ENCODE assay signal across 18 cellular contexts in genomic region chr14:39029789-39030188, GRCh38.
"Had no signal": no experiment of that assay in that cellular context is flagged by ENCODE, and none has a peak within 500 bp of the region (broad histone marks: within the 10 kb centered on the region; RNA-seq: fewer than 3 reads in every experiment).

No MANE protein-coding gene starts in this region.

- H3K9me3 ChIP-seq: esophagus squamous epithelium, gastrocnemius medialis, heart left ventricle, tibial artery had no signal

- H3K9me3 Mint-ChIP-seq: activated B cell treated with CpG ODN at 0.5 μM for 24 hours; activated CD4-positive, alpha-beta memory T cell treated with anti-CD3 and anti-CD28 coated beads for 36 hours; activated naive CD4-positive, alpha-beta T cell treated with anti-CD3 and anti-CD28 coated beads, Interleukin-2, amount 50 U/mL, for 72 hours; effector memory CD8-positive, alpha-beta T cell; natural killer cell; stimulated activated naive CD8-positive, alpha-beta T cell treated with anti-CD3 and anti-CD28 coated beads, Interleukin-15, amount 100 ng/mL, for 72 hours had no signal

- H3K36me3 Mint-ChIP-seq: natural killer cell had no signal

- H3K79me2 ChIP-seq: parathyroid adenoma had no signal

- DNase-seq: activated B cell treated with CpG ODN at 0.5 μM for 24 hours; activated CD4-positive, alpha-beta memory T cell treated with anti-CD3 and anti-CD28 coated beads for 36 hours; activated CD4-positive, alpha-beta T cell treated with anti-CD3 and anti-CD28 coated beads for 36 hours; activated gamma-delta T cell; central memory CD4-positive, alpha-beta T cell; effector memory CD8-positive, alpha-beta T cell; esophagus squamous epithelium; gastrocnemius medialis; heart left ventricle; left ventricle myocardium superior; midbrain; natural killer cell; stimulated activated CD4-positive, alpha-beta T cell treated with anti-CD3 and anti-CD28 coated beads, Interleukin-12 subunit alpha, Interleukin-12 subunit beta, amount 100 ng/mL, for 4 hours; stimulated activated CD4-positive, alpha-beta T cell treated with anti-CD3 and anti-CD28 coated beads, Interleukin-4, amount 100 ng/mL, for 4 hours; stimulated activated naive CD8-positive, alpha-beta T cell treated with anti-CD3 and anti-CD28 coated beads, Interleukin-15, amount 100 ng/mL, for 72 hours; tibial artery had no signal

- ATAC-seq: activated CD4-positive, alpha-beta T cell treated with anti-CD3 and anti-CD28 coated beads for 36 hours; activated naive CD4-positive, alpha-beta T cell treated with anti-CD3 and anti-CD28 coated beads, Interleukin-2, amount 50 U/mL, for 72 hours; effector memory CD8-positive, alpha-beta T cell; gastrocnemius medialis; left ventricle myocardium superior; natural killer cell; stimulated activated naive CD8-positive, alpha-beta T cell treated with anti-CD3 and anti-CD28 coated beads, Interleukin-15, amount 100 ng/mL, for 72 hours had no signal

- H3K27ac ChIP-seq: esophagus squamous epithelium, gastrocnemius medialis, heart left ventricle, parathyroid adenoma, tibial artery had no signal

- H3K4me1 Mint-ChIP-seq: activated B cell treated with CpG ODN at 0.5 μM for 24 hours; activated CD4-positive, alpha-beta T cell treated with anti-CD3 and anti-CD28 coated beads for 36 hours; stimulated activated naive CD8-positive, alpha-beta T cell treated with anti-CD3 and anti-CD28 coated beads, Interleukin-15, amount 100 ng/mL, for 72 hours had no signal

- H3K27me3 Mint-ChIP-seq: activated B cell treated with CpG ODN at 0.5 μM for 24 hours; activated CD4-positive, alpha-beta memory T cell treated with anti-CD3 and anti-CD28 coated beads for 36 hours; activated CD4-positive, alpha-beta T cell treated with anti-CD3 and anti-CD28 coated beads for 36 hours; effector memory CD8-positive, alpha-beta T cell; stimulated activated naive CD8-positive, alpha-beta T cell treated with anti-CD3 and anti-CD28 coated beads, Interleukin-15, amount 100 ng/mL, for 72 hours had no signal

- H3K4me3 ChIP-seq: esophagus squamous epithelium, gastrocnemius medialis, heart left ventricle, tibial artery had no signal

- H3K4me1 ChIP-seq: esophagus squamous epithelium, gastrocnemius medialis, heart left ventricle, parathyroid adenoma, tibial artery had no signal

- H2AFZ ChIP-seq: parathyroid adenoma had no signal

- H3K4me3 Mint-ChIP-seq: activated B cell treated with CpG ODN at 0.5 μM for 24 hours; activated CD4-positive, alpha-beta memory T cell treated with anti-CD3 and anti-CD28 coated beads for 36 hours; activated CD4-positive, alpha-beta T cell treated with anti-CD3 and anti-CD28 coated beads for 36 hours; effector memory CD8-positive, alpha-beta T cell; natural killer cell; stimulated activated naive CD8-positive, alpha-beta T cell treated with anti-CD3 and anti-CD28 coated beads, Interleukin-15, amount 100 ng/mL, for 72 hours had no signal

- H3K27ac Mint-ChIP-seq: activated B cell treated with CpG ODN at 0.5 μM for 24 hours; activated CD4-positive, alpha-beta memory T cell treated with anti-CD3 and anti-CD28 coated beads for 36 hours; activated CD4-positive, alpha-beta T cell treated with anti-CD3 and anti-CD28 coated beads for 36 hours; effector memory CD8-positive, alpha-beta T cell had no signal

- H3K27me3 ChIP-seq: esophagus squamous epithelium, gastrocnemius medialis, heart left ventricle, tibial artery had no signal
